ENCODE assay signal across 8 cellular contexts in the genomic region with DNA sequence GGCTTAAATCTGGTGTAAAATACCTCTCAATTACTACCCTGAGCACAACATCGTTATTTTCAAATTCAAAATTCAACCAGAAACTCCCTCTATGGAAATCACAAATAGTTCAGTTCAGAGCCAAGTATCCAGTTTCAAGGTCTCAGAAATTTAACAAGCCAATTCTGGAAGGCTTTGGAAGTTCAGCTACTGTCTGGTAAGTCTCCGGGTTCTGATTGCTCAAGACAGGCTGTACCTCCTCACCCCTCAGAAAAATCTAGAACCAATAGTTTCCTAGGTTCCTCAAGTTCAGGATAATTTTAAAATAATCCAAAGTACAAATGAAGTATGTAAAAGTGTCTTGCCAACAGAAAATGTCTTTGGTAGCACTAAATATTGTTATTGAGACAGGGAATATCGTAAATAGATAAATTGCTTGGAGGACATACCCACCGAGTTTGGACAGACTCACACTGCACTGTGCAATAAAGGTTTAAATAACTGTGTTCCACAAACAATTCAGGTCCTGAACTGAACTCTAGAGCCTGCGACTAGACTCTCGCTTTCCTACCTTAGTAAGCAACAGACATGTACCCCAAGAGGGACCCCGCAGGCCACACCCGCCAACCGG. TPM values are rescaled to one million over a fixed set of nuclear protein-coding genes. Genes with fewer than 3 reads are reported as not detected.
DNase-seq lines count a peak whose midpoint lies in the region; ATAC-seq and TF ChIP-seq lines count a peak whose summit lies in the region.

No MANE protein-coding gene starts in this region.

- H3K4me3 Mint-ChIP-seq in effector memory CD8-positive, alpha-beta T cell = peak overlapping the region; percentile 98 to 100
- H3K4me3 Mint-ChIP-seq in neural crest cell = peak overlapping the region; percentile 100

- no peaks in the 10 kb centered on the region for H3F3A ChIP-seq in DOHH2 (ENCODE audit: control insufficient read depth, insufficient read depth)

- peaks cover 57% of the 10 kb centered on the region for H3K79me2 ChIP-seq in DOHH2 (ENCODE audit: control insufficient read depth, low read length)

- peak overlapping the region; percentile 93 for H3K4me3 ChIP-seq in DOHH2 (ENCODE audit: low read length)

- H3K9me2 ChIP-seq in DOHH2 (replicated peaks; ENCODE audit: control insufficient read depth, low read length) = no peaks in the 10 kb centered on the region

- H3K9me3 Mint-ChIP-seq in effector memory CD8-positive, alpha-beta T cell = no peaks in the 10 kb centered on the region
- peaks cover 5% of the 10 kb centered on the region for H3K9me3 Mint-ChIP-seq in neural crest cell

- H3K4me1 ChIP-seq in DOHH2 (ENCODE audit: control insufficient read depth, low read length) = peaks cover 22% of the 10 kb centered on the region

- no peaks in the 10 kb centered on the region; the same call in 1 of the 2 replicates for H3K36me3 ChIP-seq in DOHH2 (ENCODE audit: control insufficient read depth, low read length)

- no peak for ATAC-seq in effector memory CD8-positive, alpha-beta T cell (replicated peaks)
- ATAC-seq in HG03354 (IDR thresholded peaks at IDR 0.05; ENCODE audit: poor library complexity, severe bottlenecking, unreplicated experiment) = no peak

- peaks cover 17% of the 10 kb centered on the region for H3K36me3 Mint-ChIP-seq in effector memory CD8-positive, alpha-beta T cell (ENCODE audit: insufficient read depth)
- H3K36me3 Mint-ChIP-seq in neural crest cell (ENCODE audit: low read depth) = peaks cover 7% of the 10 kb centered on the region

- H3K27me3 Mint-ChIP-seq in effector memory CD8-positive, alpha-beta T cell = peaks cover 11 to 19% of the 10 kb centered on the region in 2 donors
- H3K27me3 Mint-ChIP-seq in neural crest cell (ENCODE audit: low read depth) = peaks cover 32% of the 10 kb centered on the region

- no peaks in the 10 kb centered on the region for H4K20me1 ChIP-seq in DOHH2 (ENCODE audit: control insufficient read depth, insufficient read depth, low read depth, low read length)

- peak overlapping the region; percentile 56 for H3K4me2 ChIP-seq in DOHH2 (ENCODE audit: low read length)

- peaks cover 26 to 51% of the 10 kb centered on the region in 2 donors for H3K4me1 Mint-ChIP-seq in effector memory CD8-positive, alpha-beta T cell (ENCODE audit: low read depth in 2 of 2)
- peaks cover 35% of the 10 kb centered on the region for H3K4me1 Mint-ChIP-seq in neural crest cell

- H3K9me3 ChIP-seq in DOHH2 (ENCODE audit: control insufficient read depth, insufficient read depth, low read length) = no peaks in the 10 kb centered on the region

- in situ Hi-C loops in GM13976 (cut with MboI; ENCODE audit: low sequenced_read_pairs, unreplicated experiment) = loop anchor here (25.0 kb wide), 1 partner anchor 662 kb away; no protein-coding TSS in a partner anchor

- peak overlapping the region; percentile 99 to 100 for H3K27ac Mint-ChIP-seq in effector memory CD8-positive, alpha-beta T cell
- no peak overlapping the region for H3K27ac Mint-ChIP-seq in neural crest cell (ENCODE audit: unreplicated experiment)

- peaks cover 6% of the 10 kb centered on the region; the same call in 1 of the 2 replicates for H3K27me3 ChIP-seq in DOHH2 (ENCODE audit: control insufficient read depth, low read length)

- H3K27ac ChIP-seq in DOHH2 (ENCODE audit: low read depth, low read length) = peak overlapping the region; percentile 71

- DNase-seq in NCI-H69 (lab: John Stamatoyannopoulos, UW) = peak; percentile 21
- DNase-seq in effector memory CD8-positive, alpha-beta T cell = no peak
- DNase-seq in neural crest cell (ENCODE audit: low read depth, low spot score) = no peak
- no peak for DNase-seq in NCI-H2227 (lab: John Stamatoyannopoulos, UW; ENCODE audit: unreplicated experiment)
- DNase-seq in NCI-H774 (lab: John Stamatoyannopoulos, UW) = no peak
- DNase-seq in GM13976 (ENCODE audit: low spot score) = no peak

- TF ChIP-seq CTCF in DOHH2 (IDR thresholded peaks at IDR 0.05; ENCODE audit: low read depth, low read length, poor library complexity, severe bottlenecking) = no peak
- TF ChIP-seq CTCF in neural crest cell (conservative IDR thresholded peaks at IDR 0.05) = no peak
- no peak for TF ChIP-seq CTCF in GM13976 (IDR thresholded peaks at IDR 0.05; ENCODE audit: borderline replicate concordance, control extremely low read depth, extremely low read depth, insufficient read depth, missing control alignments)

RNA-seq across cellular contexts. Expression of a gene that starts 0.7 kb away (rescaled TPM):
- total RNA-seq in neural crest cell = 22.5 and 22.8 TPM in 2 replicates

RNA-seq across cellular contexts. Expression of a gene that starts 35.7 kb away (rescaled TPM):
- total RNA-seq in neural crest cell = 0.07 TPM in 1 of 2 replicates, not detected in the other
